9 cellular contexts compared by ENCODE assay signal in genomic region chr17:79220715-79221291, GRCh38.
DNase-seq lines count a peak whose midpoint lies in the region; ATAC-seq lines count a peak whose summit lies in the region.
"Had no signal": no experiment of that assay in that cellular context is flagged by ENCODE, and none has a peak within 500 bp of the region (broad histone marks: within the 10 kb centered on the region; RNA-seq: fewer than 3 reads in every experiment).

No MANE protein-coding gene starts in this region.

- no peaks in the 10 kb centered on the region for H3K9me3 Mint-ChIP-seq in activated naive CD4-positive, alpha-beta T cell treated with anti-CD3 and anti-CD28 coated beads, Interleukin-2, amount 50 U/mL, for 24 hours
- no peaks in the 10 kb centered on the region for H3K9me3 Mint-ChIP-seq in activated naive CD4-positive, alpha-beta T cell treated with anti-CD3 and anti-CD28 coated beads, Interleukin-2, amount 10 ng/mL, durations not matched to agents 7 days and 5 days
- H3K9me3 Mint-ChIP-seq in stimulated activated naive B cell treated with anti-CD40 and anti-IgM and Interleukin-4, amounts not matched to agents 10 μg/mL and 1 μg/mL and 100 μg/mL, for 72 hours: no peaks in the 10 kb centered on the region

- peak overlapping the region; percentile 32 for H3K4me3 Mint-ChIP-seq in activated naive CD4-positive, alpha-beta T cell treated with anti-CD3 and anti-CD28 coated beads, Interleukin-2, amount 50 U/mL, for 24 hours
- H3K4me3 Mint-ChIP-seq in activated naive CD4-positive, alpha-beta T cell treated with anti-CD3 and anti-CD28 coated beads, Interleukin-2, amount 10 ng/mL, durations not matched to agents 7 days and 5 days: no peak overlapping the region
- peak overlapping the region; percentile 51 to 65 for H3K4me3 Mint-ChIP-seq in stimulated activated naive B cell treated with anti-CD40 and anti-IgM and Interleukin-4, amounts not matched to agents 10 μg/mL and 1 μg/mL and 100 μg/mL, for 72 hours

- H3K9me3 ChIP-seq in iPS-15b (ENCODE audit: control insufficient read depth, insufficient read depth, low read length): no peaks in the 10 kb centered on the region

- H3K4me1 ChIP-seq in iPS-15b (ENCODE audit: control insufficient read depth, insufficient read depth, low read length): peaks cover 9% of the 10 kb centered on the region

- H3K27me3 Mint-ChIP-seq in activated naive CD4-positive, alpha-beta T cell treated with anti-CD3 and anti-CD28 coated beads, Interleukin-2, amount 50 U/mL, for 24 hours: peaks cover 23% of the 10 kb centered on the region
- H3K27me3 Mint-ChIP-seq in activated naive CD4-positive, alpha-beta T cell treated with anti-CD3 and anti-CD28 coated beads, Interleukin-2, amount 10 ng/mL, durations not matched to agents 7 days and 5 days: peaks cover 72% of the 10 kb centered on the region
- peaks cover 60 to 84% of the 10 kb centered on the region in 2 donors for H3K27me3 Mint-ChIP-seq in stimulated activated naive B cell treated with anti-CD40 and anti-IgM and Interleukin-4, amounts not matched to agents 10 μg/mL and 1 μg/mL and 100 μg/mL, for 72 hours

- no peak overlapping the region for H3K9ac ChIP-seq in iPS-15b (ENCODE audit: low read depth, low read length)

- peak overlapping the region; percentile 58 for H3K4me3 ChIP-seq in iPS-15b (ENCODE audit: low read depth, low read length)

- no peak for DNase-seq in activated naive CD4-positive, alpha-beta T cell treated with anti-CD3 and anti-CD28 coated beads, Interleukin-2, amount 10 ng/mL, durations not matched to agents 7 days and 5 days
- DNase-seq in SK-N-DZ (ENCODE audit: low spot score) (peak; percentile 50), HuH-7.5 (ENCODE audit: low spot score) (no peak)
- DNase-seq in stimulated activated naive B cell treated with anti-CD40 and anti-IgM and Interleukin-4, amounts not matched to agents 10 μg/mL and 1 μg/mL and 100 μg/mL, for 72 hours: no peak
- DNase-seq: PC-3 had no signal

- CTCF ChIA-PET in activated naive CD4-positive, alpha-beta T cell treated with anti-CD3 and anti-CD28 coated beads, Interleukin-2, amount 10 ng/mL, durations not matched to agents 7 days and 5 days (lab: Charles Lee): no interaction called here

- H3K36me3 ChIP-seq in iPS-15b (ENCODE audit: control insufficient read depth, insufficient read depth, low read length): no peaks in the 10 kb centered on the region

- peaks cover 7% of the 10 kb centered on the region for H3K4me1 Mint-ChIP-seq in activated naive CD4-positive, alpha-beta T cell treated with anti-CD3 and anti-CD28 coated beads, Interleukin-2, amount 50 U/mL, for 24 hours
- peaks cover 5% of the 10 kb centered on the region for H3K4me1 Mint-ChIP-seq in activated naive CD4-positive, alpha-beta T cell treated with anti-CD3 and anti-CD28 coated beads, Interleukin-2, amount 10 ng/mL, durations not matched to agents 7 days and 5 days
- H3K4me1 Mint-ChIP-seq in stimulated activated naive B cell treated with anti-CD40 and anti-IgM and Interleukin-4, amounts not matched to agents 10 μg/mL and 1 μg/mL and 100 μg/mL, for 72 hours: peaks cover 6 to 9% of the 10 kb centered on the region in 2 donors

- no peak overlapping the region for H3K27ac Mint-ChIP-seq in activated naive CD4-positive, alpha-beta T cell treated with anti-CD3 and anti-CD28 coated beads, Interleukin-2, amount 50 U/mL, for 24 hours
- no peak overlapping the region for H3K27ac Mint-ChIP-seq in activated naive CD4-positive, alpha-beta T cell treated with anti-CD3 and anti-CD28 coated beads, Interleukin-2, amount 10 ng/mL, durations not matched to agents 7 days and 5 days
- H3K27ac Mint-ChIP-seq in stimulated activated naive B cell treated with anti-CD40 and anti-IgM and Interleukin-4, amounts not matched to agents 10 μg/mL and 1 μg/mL and 100 μg/mL, for 72 hours: no peak overlapping the region

- ATAC-seq in stimulated activated naive B cell treated with anti-CD40 and anti-IgM and Interleukin-4, amounts not matched to agents 10 μg/mL and 1 μg/mL and 100 μg/mL, for 72 hours (replicated peaks): peak; percentile 46 to 51
- ATAC-seq in HG02678 (IDR thresholded peaks at IDR 0.05; ENCODE audit: unreplicated experiment): no peak
- ATAC-seq in GM19023 (IDR thresholded peaks at IDR 0.05; ENCODE audit: unreplicated experiment): no peak

- H3K36me3 Mint-ChIP-seq in activated naive CD4-positive, alpha-beta T cell treated with anti-CD3 and anti-CD28 coated beads, Interleukin-2, amount 50 U/mL, for 24 hours: no peaks in the 10 kb centered on the region
- no peaks in the 10 kb centered on the region for H3K36me3 Mint-ChIP-seq in activated naive CD4-positive, alpha-beta T cell treated with anti-CD3 and anti-CD28 coated beads, Interleukin-2, amount 10 ng/mL, durations not matched to agents 7 days and 5 days
- H3K36me3 Mint-ChIP-seq in stimulated activated naive B cell treated with anti-CD40 and anti-IgM and Interleukin-4, amounts not matched to agents 10 μg/mL and 1 μg/mL and 100 μg/mL, for 72 hours: no peaks in the 10 kb centered on the region

- H3K27me3 ChIP-seq in iPS-15b (ENCODE audit: control insufficient read depth, insufficient read depth, low read length): peaks cover 2% of the 10 kb centered on the region

Comparison
In these comparisons a context has a peak if more than half of its experiments do, and no peak if none do; other contexts are left out.
1. ATAC-seq: peak in stimulated activated naive B cell treated with anti-CD40 and anti-IgM and Interleukin-4, amounts not matched to agents 10 μg/mL and 1 μg/mL and 100 μg/mL, for 72 hours (2 of 2); none in HG02678 (single experiment) and GM19023 (single experiment).